18 cellular contexts compared by ENCODE assay signal in genomic region chr3:187084580-187084979, GRCh38.
"Had no signal": no experiment of that assay in that cellular context is flagged by ENCODE, and none has a peak within 500 bp of the region (broad histone marks: within the 10 kb centered on the region; RNA-seq: fewer than 3 reads in every experiment).

No MANE protein-coding gene starts in this region.

- H3K4me3 Mint-ChIP-seq: activated B cell treated with CpG ODN at 0.5 μM for 24 hours; activated CD4-positive, alpha-beta T cell treated with anti-CD3 and anti-CD28 coated beads, Interleukin-2, amount 10 ng/mL, durations not matched to agents 24 days and 14 days; activated CD8-positive, alpha-beta T cell treated with anti-CD3 and anti-CD28 coated beads, Interleukin-2, amount 10 ng/mL, durations not matched to agents 7 days and 5 days; activated T-cell treated with anti-CD3 and anti-CD28 coated beads, Interleukin-2, amount 50 U/mL, for 72 hours; stimulated activated effector memory CD8-positive, alpha-beta T cell treated with anti-CD3 and anti-CD28 coated beads, Interleukin-12 subunit alpha, Interleukin-12 subunit beta, amount 100 ng/mL, for 72 hours had no signal

- H3K4me3 ChIP-seq: gastroesophageal sphincter, heart right ventricle, lung, spleen had no signal

- H3K4me1 Mint-ChIP-seq: stimulated activated effector memory CD8-positive, alpha-beta T cell treated with anti-CD3 and anti-CD28 coated beads, Interleukin-12 subunit alpha, Interleukin-12 subunit beta, amount 100 ng/mL, for 72 hours had no signal

- H3K27ac ChIP-seq: gastroesophageal sphincter, neutrophil had no signal

- DNase-seq: activated B cell treated with CpG ODN at 0.5 μM for 24 hours; activated CD8-positive, alpha-beta memory T cell treated with anti-CD3 and anti-CD28 coated beads, Interleukin-2, amount 50 U/mL, for 4 hours; activated CD8-positive, alpha-beta T cell treated with anti-CD3 and anti-CD28 coated beads, Interleukin-2, amount 10 ng/mL, durations not matched to agents 7 days and 5 days; activated naive CD4-positive, alpha-beta T cell treated with Interleukin-2 at 50 U/mL for 16 hours; activated T-cell treated with anti-CD3 and anti-CD28 coated beads, Interleukin-2, amount 50 U/mL, for 72 hours; anterior cingulate cortex; erythroblast; heart right ventricle; left cardiac atrium; naive thymus-derived CD8-positive, alpha-beta T cell; posterior cingulate gyrus; spleen; stimulated activated CD4-positive, alpha-beta T cell treated with anti-CD3 and anti-CD28 coated beads, Interleukin-1b, Interleukin-23, amount 100 ng/mL, for 48 hours had no signal

- H3K27me3 Mint-ChIP-seq: activated B cell treated with CpG ODN at 0.5 μM for 24 hours; activated CD4-positive, alpha-beta T cell treated with anti-CD3 and anti-CD28 coated beads, Interleukin-2, amount 10 ng/mL, durations not matched to agents 24 days and 14 days; naive thymus-derived CD8-positive, alpha-beta T cell had no signal

- ATAC-seq: activated CD8-positive, alpha-beta T cell treated with anti-CD3 and anti-CD28 coated beads, Interleukin-2, amount 10 ng/mL, durations not matched to agents 7 days and 5 days; naive thymus-derived CD8-positive, alpha-beta T cell; stimulated activated effector memory CD8-positive, alpha-beta T cell treated with anti-CD3 and anti-CD28 coated beads, Interleukin-12 subunit alpha, Interleukin-12 subunit beta, amount 100 ng/mL, for 72 hours had no signal

- H3K36me3 ChIP-seq: gastroesophageal sphincter, heart right ventricle had no signal

- H3K27ac Mint-ChIP-seq: activated B cell treated with CpG ODN at 0.5 μM for 24 hours; activated CD4-positive, alpha-beta T cell treated with anti-CD3 and anti-CD28 coated beads, Interleukin-2, amount 10 ng/mL, durations not matched to agents 24 days and 14 days; activated CD8-positive, alpha-beta T cell treated with anti-CD3 and anti-CD28 coated beads, Interleukin-2, amount 10 ng/mL, durations not matched to agents 7 days and 5 days; activated T-cell treated with anti-CD3 and anti-CD28 coated beads, Interleukin-2, amount 50 U/mL, for 72 hours; stimulated activated effector memory CD8-positive, alpha-beta T cell treated with anti-CD3 and anti-CD28 coated beads, Interleukin-12 subunit alpha, Interleukin-12 subunit beta, amount 100 ng/mL, for 72 hours had no signal

- H3K27me3 ChIP-seq: gastroesophageal sphincter, heart right ventricle, neutrophil, spleen had no signal

- H3K36me3 Mint-ChIP-seq: stimulated activated effector memory CD8-positive, alpha-beta T cell treated with anti-CD3 and anti-CD28 coated beads, Interleukin-12 subunit alpha, Interleukin-12 subunit beta, amount 100 ng/mL, for 72 hours had no signal
